In the genomic region with DNA sequence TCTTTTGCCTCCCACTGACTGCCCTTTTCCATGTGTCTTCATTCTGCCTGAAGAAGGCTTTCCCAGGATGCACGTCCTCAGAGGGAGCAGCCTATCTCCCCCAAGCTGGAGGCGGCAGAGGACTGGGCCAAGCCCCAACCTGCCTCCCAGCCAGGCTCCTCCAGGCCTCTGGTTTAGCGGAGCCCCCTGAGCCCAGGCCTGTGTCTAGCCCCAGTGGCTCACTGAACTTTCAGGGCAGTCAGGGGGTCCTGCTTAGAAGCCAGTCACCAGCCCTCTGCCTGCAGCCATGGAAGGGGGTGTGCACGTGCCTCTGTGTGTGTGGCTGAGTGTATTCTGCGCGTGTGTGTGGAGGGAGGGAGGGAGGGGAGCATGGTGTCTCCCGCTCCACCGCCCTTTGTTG, we compare ENCODE assay signal across 1 cellular context.
TF ChIP-seq lines count a peak whose summit lies in the region.

No MANE protein-coding gene starts in this region.

TF ChIP-seq in GM12878, 131 proteins besides CTCF, POLR2A, EP300 and RAD21:
- TF ChIP-seq PML (IDR thresholded peaks at IDR 0.05; ENCODE audit: low read length) (0 out of 2 replicates have a peak, but pooled peaks have one; percentile 5), MEF2B (IDR thresholded peaks at IDR 0.05; ENCODE audit: partially characterized antibody, poor library complexity, severe bottlenecking) (no peak)
